In genomic region chr19:48872884-48873475, GRCh38 we compare ENCODE assay signal across 8 cellular contexts. TPM values are rescaled to one million over a fixed set of nuclear protein-coding genes. Genes with fewer than 3 reads are reported as not detected.
DNase-seq lines count a peak whose midpoint lies in the region; ATAC-seq lines count a peak whose summit lies in the region.

No MANE protein-coding gene starts in this region.

- DNase-seq in AG20443 (ENCODE audit: low spot score) (peak; percentile 85), H4 (ENCODE audit: low spot score) (peak; percentile 97), NCI-H2196 (lab: John Stamatoyannopoulos, UW; ENCODE audit: unreplicated experiment) (peak; percentile 75), islet precursor cell (peak; percentile 91)
- DNase-seq in activated CD4-positive, CD25-positive, alpha-beta regulatory T cell (lab: John Stamatoyannopoulos, UW): peak; percentile 37 to 56 (median 46)
- DNase-seq in central memory CD4-positive, alpha-beta T cell: peak; percentile 87
- DNase-seq in stimulated activated CD4-positive, alpha-beta T cell treated with anti-CD3 and anti-CD28 coated beads, Interleukin-12 subunit alpha, Interleukin-12 subunit beta, amount 100 ng/mL, for 48 hours (ENCODE audit: low read depth in 2 of 3, low spot score in 1 of 3): peak; percentile 71 to 76 (median 73)

- no peak for ATAC-seq in GM18861 (IDR thresholded peaks at IDR 0.05; ENCODE audit: unreplicated experiment)

RNA-seq across cellular contexts. Expression of gene PPP1R15A, which starts 0.8 kb away (rescaled TPM):
- total RNA-seq in H4 (2014; rRNA removed; shearing (Covaris generic)): 15.8 and 16.1 TPM in 2 replicates

RNA-seq across cellular contexts. Expression of gene PLEKHA4, which starts 4.6 kb away (rescaled TPM):
- 2.9 and 5.4 TPM in 2 replicates for total RNA-seq in H4 (2014; rRNA removed; shearing (Covaris generic))

RNA-seq across cellular contexts. Expression of gene TULP2, which starts 25.6 kb away (rescaled TPM):
- not detected in 2 replicates for total RNA-seq in H4 (2014; rRNA removed; shearing (Covaris generic))

RNA-seq across cellular contexts. Expression of gene NUCB1, which starts 27.1 kb away (rescaled TPM):
- 199 and 224 TPM in 2 replicates for total RNA-seq in H4 (2014; rRNA removed; shearing (Covaris generic))

RNA-seq across cellular contexts. Expression of gene HSD17B14, which starts 36.7 kb away (rescaled TPM):
- total RNA-seq in H4 (2014; rRNA removed; shearing (Covaris generic)): not detected in 2 replicates

Comparison
In these comparisons a context has a peak if more than half of its experiments do, and no peak if none do; other contexts are left out.
1. DNase-seq: peak in every context shown above with its lines; median percentile 97 in H4; 91 in islet precursor cell; 87 in central memory CD4-positive, alpha-beta T cell; 85 in AG20443; 75 in NCI-H2196; 73 in stimulated activated CD4-positive, alpha-beta T cell treated with anti-CD3 and anti-CD28 coated beads, Interleukin-12 subunit alpha, Interleukin-12 subunit beta, amount 100 ng/mL, for 48 hours; 46 in activated CD4-positive, CD25-positive, alpha-beta regulatory T cell.